18 cellular contexts compared by ENCODE assay signal in genomic region chr3:184788751-184789150, GRCh38. TPM values are rescaled to one million over a fixed set of nuclear protein-coding genes. Genes with fewer than 3 reads are reported as not detected.
A peak's percentile ranks its signal among the peaks of the same experiment; 100 is the strongest.
DNase-seq lines count a peak whose midpoint lies in the region; ATAC-seq and TF ChIP-seq lines count a peak whose summit lies in the region.
"Had no signal": no experiment of that assay in that cellular context is flagged by ENCODE, and none has a peak within 500 bp of the region (broad histone marks: within the 10 kb centered on the region; RNA-seq: fewer than 3 reads in every experiment).

No MANE protein-coding gene starts in this region.

- H3K4me1 ChIP-seq in foreskin keratinocyte = peaks cover 5% of the 10 kb centered on the region

- no peak overlapping the region for H3K27ac ChIP-seq in foreskin keratinocyte
- H3K27ac ChIP-seq: HL-60, tibial artery had no signal

- DNase-seq in NCI-H2171 treated with DMSO at 0.1 percent for 48 hours (lab: John Stamatoyannopoulos, UW) (peak; percentile 14), NCI-H2171 (lab: John Stamatoyannopoulos, UW) (no peak), RPMI7951 (ENCODE audit: low read depth) (peak; percentile 81), foreskin keratinocyte (peak; percentile 37 to 62), posterior cingulate gyrus (no peak), nucleus accumbens (lab: John Stamatoyannopoulos, UW) (no peak)
- DNase-seq: activated CD4-positive, alpha-beta memory T cell treated with anti-CD3 and anti-CD28 coated beads for 36 hours; activated T-cell treated with anti-CD3 and anti-CD28 coated beads, Interleukin-2, amount 50 U/mL, for 72 hours; effector memory CD4-positive, alpha-beta T cell; mesenchymal stem cell; NCI-H146; NCI-H526; right cardiac atrium; stimulated activated CD4-positive, alpha-beta T cell treated with anti-CD3 and anti-CD28 coated beads, Interleukin-4, amount 100 ng/mL, for 1 hour; tibial artery had no signal

- no peak for TF ChIP-seq CTCF in foreskin keratinocyte (conservative IDR thresholded peaks at IDR 0.05)

- peaks cover 11% of the 10 kb centered on the region for H3K27me3 ChIP-seq in foreskin keratinocyte
- H3K27me3 ChIP-seq: tibial artery had no signal

- ATAC-seq in foreskin keratinocyte (peak; percentile 75), GM18502 (IDR thresholded peaks at IDR 0.05; ENCODE audit: poor library complexity, unreplicated experiment) (no peak), GM18520 (IDR thresholded peaks at IDR 0.05; ENCODE audit: unreplicated experiment) (no peak)
- ATAC-seq: activated T-cell treated with anti-CD3 and anti-CD28 coated beads, Interleukin-2, amount 50 U/mL, for 72 hours; right cardiac atrium had no signal

- intact Hi-C loops in posterior cingulate gyrus (cut with DNase I) = no loop called here

RNA-seq across cellular contexts. Expression of gene VPS8, which starts 23.2 kb away (rescaled TPM):
- 22.0 and 30.8 TPM in 2 replicates for total RNA-seq in RPMI7951 (2014; rRNA removed; shearing (Covaris generic))
- 21.4 and 22.9 TPM in 2 replicates for total RNA-seq in foreskin keratinocyte
- 6.4 and 6.8 TPM in 2 replicates for polyA plus RNA-seq in foreskin keratinocyte

Comparison
In these comparisons a context has a peak if more than half of its experiments do, and no peak if none do; other contexts are left out.
1. DNase-seq: peak in NCI-H2171 treated with DMSO at 0.1 percent for 48 hours (single experiment), RPMI7951 (single experiment) and foreskin keratinocyte (2 of 2); none in NCI-H2171 (single experiment), posterior cingulate gyrus (0 of 10) and nucleus accumbens (0 of 56).